9 cellular contexts compared by ENCODE assay signal in the genomic region with DNA sequence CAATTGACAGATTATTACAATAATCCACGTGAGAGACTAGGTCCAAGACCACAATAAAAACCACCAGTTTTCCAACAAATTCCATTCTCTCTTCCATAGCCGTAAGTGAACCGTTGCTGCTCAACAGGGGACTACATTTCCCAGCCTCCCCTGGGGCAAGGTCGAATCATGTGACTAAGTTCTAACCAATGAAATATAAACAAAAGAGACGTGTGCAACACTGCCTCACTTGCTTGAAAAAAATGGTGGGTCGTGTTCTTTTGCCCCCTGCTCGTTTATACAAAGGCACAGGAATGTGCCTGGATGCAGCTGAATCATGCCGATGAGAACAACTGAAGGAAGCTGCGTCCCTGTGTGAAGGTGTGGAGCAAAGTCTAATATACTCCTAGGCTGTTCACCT. TPM values are rescaled to one million over a fixed set of nuclear protein-coding genes. Genes with fewer than 3 reads are reported as not detected.
DNase-seq lines count a peak whose midpoint lies in the region; ATAC-seq lines count a peak whose summit lies in the region.
"Had no signal": no experiment of that assay in that cellular context is flagged by ENCODE, and none has a peak within 500 bp of the region (broad histone marks: within the 10 kb centered on the region; RNA-seq: fewer than 3 reads in every experiment).

No MANE protein-coding gene starts in this region.

- H3K4me1 Mint-ChIP-seq in naive thymus-derived CD8-positive, alpha-beta T cell: no peaks in the 10 kb centered on the region

- in situ Hi-C loops in KBM-7 (cut with MboI; ENCODE audit: low pct_unique_long_range_greater_than_20kb, low sequenced_read_pairs): no loop called here

- H3K4me3 Mint-ChIP-seq in naive thymus-derived CD8-positive, alpha-beta T cell: no peak overlapping the region

- POLR2A ChIA-PET in naive thymus-derived CD8-positive, alpha-beta T cell (lab: Charles Lee): no interaction called here

- H3K27me3 Mint-ChIP-seq in naive thymus-derived CD8-positive, alpha-beta T cell: peaks cover 6 to 32% (median 18%) of the 10 kb centered on the region in 5 donors

- H3K36me3 Mint-ChIP-seq in naive thymus-derived CD8-positive, alpha-beta T cell: no peaks in the 10 kb centered on the region

- no peak overlapping the region for H3K27ac Mint-ChIP-seq in naive thymus-derived CD8-positive, alpha-beta T cell

- H3K9me3 Mint-ChIP-seq in naive thymus-derived CD8-positive, alpha-beta T cell: peaks cover 0 to 8% (median 0%) of the 10 kb centered on the region in 9 donors

- ATAC-seq in naive thymus-derived CD8-positive, alpha-beta T cell: no peak

- peak; percentile 40 for DNase-seq in AG20443 (ENCODE audit: low spot score)
- DNase-seq in KBM-7: peak; percentile 8
- peak; percentile 27 for DNase-seq in astrocyte of the hippocampus (ENCODE audit: low read depth, low spot score)
- peak; percentile 8 for DNase-seq in iris pigment epithelial cell (ENCODE audit: low read depth)
- DNase-seq in naive thymus-derived CD8-positive, alpha-beta T cell: no peak
- DNase-seq in NCI-H2081 treated with DMSO at 0.1 percent for 48 hours (lab: John Stamatoyannopoulos, UW): no peak
- no peak for DNase-seq in activated CD4-positive, CD25-positive, alpha-beta regulatory T cell (lab: John Stamatoyannopoulos, UW)
- DNase-seq in NCI-H128 (lab: John Stamatoyannopoulos, UW; ENCODE audit: unreplicated experiment): no peak
- DNase-seq: right lobe of liver had no signal

RNA-seq across cellular contexts. Expression of gene HSPB8, which starts 51.1 kb away (rescaled TPM):
- total RNA-seq in naive thymus-derived CD8-positive, alpha-beta T cell: not detected
- not detected for polyA plus RNA-seq in naive thymus-derived CD8-positive, alpha-beta T cell

Comparison
In these comparisons a context has a peak if more than half of its experiments do, and no peak if none do; other contexts are left out.
1. DNase-seq: peak in AG20443 (single experiment), KBM-7 (single experiment), astrocyte of the hippocampus (single experiment) and iris pigment epithelial cell (single experiment); none in naive thymus-derived CD8-positive, alpha-beta T cell (0 of 10), NCI-H2081 treated with DMSO at 0.1 percent for 48 hours (single experiment), activated CD4-positive, CD25-positive, alpha-beta regulatory T cell (0 of 4) and NCI-H128 (single experiment).